ENCODE assay signal across 1 cellular context in the genomic region with DNA sequence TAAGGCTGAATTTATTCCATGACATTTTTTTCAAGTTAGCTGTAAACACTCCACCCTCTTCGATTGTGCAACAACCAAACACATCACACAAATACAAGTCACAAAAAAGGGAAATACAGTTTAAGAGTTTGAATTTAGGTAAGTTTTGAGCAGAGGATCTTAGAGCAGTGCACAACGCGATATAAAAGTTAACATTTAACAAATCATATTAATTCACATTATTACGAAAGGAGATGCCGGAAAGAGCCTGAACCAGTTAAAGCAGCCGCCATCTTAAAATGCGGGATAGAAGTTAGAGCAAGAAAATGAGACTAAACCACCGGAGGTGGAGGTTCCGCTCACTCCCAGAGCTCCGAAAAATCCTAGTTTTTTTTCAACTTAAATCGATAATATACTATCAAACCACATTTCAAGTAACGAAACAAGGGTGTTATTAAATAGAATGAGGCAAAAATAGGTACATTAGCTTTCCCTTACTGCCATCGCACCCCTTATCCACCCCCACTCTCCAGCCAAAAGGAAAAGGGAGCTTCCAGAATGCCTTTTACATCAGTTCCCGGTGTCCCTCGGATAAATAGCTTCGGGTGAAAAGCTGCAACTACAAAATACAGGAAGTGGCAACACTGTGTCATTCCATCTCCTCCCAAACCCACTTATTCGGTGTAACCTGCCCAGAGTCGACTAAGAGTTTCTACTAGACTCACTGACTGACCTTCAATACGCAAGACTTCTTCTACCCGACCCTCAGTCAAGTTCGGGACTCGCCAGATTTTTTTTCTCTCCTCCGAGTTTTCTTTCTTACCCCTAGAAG.
TF ChIP-seq lines count a peak whose summit lies in the region.

No MANE protein-coding gene starts in this region.

TF ChIP-seq in K562, 482 proteins besides CTCF, POLR2A, EP300 and RAD21 (continued from another document):
- TF ChIP-seq KAT8 (IDR thresholded peaks at IDR 0.05; ENCODE audit: low read depth) = no peak
- TF ChIP-seq ZNF75A (CRISPR knock-in tag; IDR thresholded peaks at IDR 0.05) = no peak
- TF ChIP-seq YBX1 (IDR thresholded peaks at IDR 0.05) = no peak
